ENCODE assay signal across 8 cellular contexts in the genomic region with DNA sequence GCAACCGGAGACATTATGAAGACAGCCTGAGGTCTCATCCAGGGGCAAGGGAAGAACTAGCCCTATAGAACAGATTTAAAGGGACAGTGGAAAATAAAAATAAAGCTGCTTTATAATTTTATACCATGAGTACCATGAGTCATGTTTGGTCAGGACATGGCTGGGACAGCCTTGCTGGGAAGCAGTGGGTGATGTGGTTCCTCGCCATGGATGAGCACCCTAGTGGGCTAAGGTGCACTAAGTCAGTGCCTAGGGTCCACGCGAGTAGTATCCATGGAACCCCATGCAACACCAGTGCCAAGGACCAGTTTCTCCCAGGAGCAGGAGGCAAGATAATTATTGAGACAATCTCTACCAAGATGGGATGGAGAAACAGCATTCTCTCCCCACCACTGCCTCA.
"Had no signal": no experiment of that assay in that cellular context is flagged by ENCODE, and none has a peak within 500 bp of the region (broad histone marks: within the 10 kb centered on the region; RNA-seq: fewer than 3 reads in every experiment).

No MANE protein-coding gene starts in this region.

- FAIRE-seq: G401.6, GM12878, GM12891, GM12892, GM18507, GM19239 had no signal

- ATAC-seq: GM12878 had no signal

- H3K4me3 ChIP-seq: GM12878 had no signal

- DNase-seq: GDM1, GF-D8 had no signal
